ENCODE assay signal across 8 cellular contexts in the genomic region with DNA sequence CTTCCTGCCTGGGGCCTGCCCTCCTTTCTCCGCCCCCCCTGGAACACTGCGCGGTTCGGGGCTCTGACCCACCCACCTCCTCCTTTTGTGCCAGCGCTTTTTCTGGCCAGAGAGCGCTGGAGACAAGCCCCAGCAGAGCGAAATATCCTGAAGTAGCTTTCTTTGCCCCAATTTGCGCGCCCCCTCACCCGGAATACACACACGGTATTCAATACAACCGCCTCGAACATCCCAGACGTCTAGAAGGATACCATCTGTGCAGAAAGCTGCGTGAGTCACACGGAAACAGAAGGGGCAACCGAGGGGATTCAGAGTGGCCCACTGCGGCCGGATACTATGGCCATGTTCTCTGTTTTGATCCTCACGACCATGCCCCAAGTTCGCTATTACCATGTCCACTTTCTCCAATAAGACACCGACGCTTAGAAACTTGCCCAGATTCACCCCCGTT. TPM values are rescaled to one million over a fixed set of nuclear protein-coding genes. Genes with fewer than 3 reads are reported as not detected.
A peak's percentile ranks its signal among the peaks of the same experiment; 100 is the strongest.
DNase-seq lines count a peak whose midpoint lies in the region; ATAC-seq and TF ChIP-seq lines count a peak whose summit lies in the region.

No MANE protein-coding gene starts in this region.

- POLR2A ChIA-PET in BJ (lab: Charles Lee), result no interaction called here

- ATAC-seq in RWPE2 (ENCODE audit: low read depth) (no peak), HG02885 (IDR thresholded peaks at IDR 0.05; ENCODE audit: poor library complexity, unreplicated experiment) (no peak)

- H3K9me3 ChIP-seq in RWPE2 (ENCODE audit: severe bottlenecking), result no peaks in the 10 kb centered on the region
- H3K9me3 ChIP-seq in neuron (ENCODE audit: low read length), result no peaks in the 10 kb centered on the region

- CTCF ChIA-PET in BJ (lab: Yijun Ruan, JAX), result interaction anchor here (0.5 to 1.3 kb wide), 5 partner anchors 27 to 92 kb away, joined by 3 to 4 read pairs (median 3); no protein-coding TSS in a partner anchor

- DNase-seq in BJ (ENCODE audit: low read depth), result no peak
- no peak for DNase-seq in RWPE2 (ENCODE audit: low spot score)
- DNase-seq in fibroblast of pulmonary artery (ENCODE audit: low read depth), result peak; percentile 77
- no peak for DNase-seq in NK-92 treated with Interleukin-12 subunit alpha and Interleukin-12 subunit beta, amount 100 ng/mL, for 24 hours (lab: John Stamatoyannopoulos, UW)
- no peak for DNase-seq in middle frontal gyrus (ENCODE audit: extremely low spot score, low spot score)
- no peak for DNase-seq in G401 (ENCODE audit: low spot score)

- H3K36me3 ChIP-seq in BJ (ENCODE audit: control insufficient read depth, insufficient read depth, low read length) (no peaks in the 10 kb centered on the region; the same call in 1 of the 2 replicates), RWPE2 (ENCODE audit: low read depth) (no peaks in the 10 kb centered on the region), neuron (ENCODE audit: insufficient read depth, low read length) (no peaks in the 10 kb centered on the region)

- TF ChIP-seq CTCF in BJ (IDR thresholded peaks at IDR 0.05; ENCODE audit: insufficient read depth, low read depth, low read length), result no peak
- TF ChIP-seq CTCF in RWPE2 (IDR thresholded peaks at IDR 0.05; ENCODE audit: poor library complexity, severe bottlenecking), result no peak
- no peak for TF ChIP-seq CTCF in fibroblast of pulmonary artery (IDR thresholded peaks at IDR 0.05; ENCODE audit: low read length, missing control alignments)

- H2AFZ ChIP-seq in neuron (ENCODE audit: low read depth, low read length), result peak overlapping the region; percentile 73

- in situ Hi-C loops in G401 (cut with HindIII; ENCODE audit: low sequenced_read_pairs), result no loop called here

- H3K4me1 ChIP-seq in RWPE2 (ENCODE audit: insufficient read depth, poor library complexity, severe bottlenecking), result no peaks in the 10 kb centered on the region
- H3K4me1 ChIP-seq in neuron (ENCODE audit: insufficient read depth, low read length), result peaks cover 6% of the 10 kb centered on the region

- no peaks in the 10 kb centered on the region; the same call in 1 of the 2 replicates for H3K27me3 ChIP-seq in BJ (ENCODE audit: control insufficient read depth, insufficient read depth, low read length)
- no peaks in the 10 kb centered on the region for H3K27me3 ChIP-seq in RWPE2 (ENCODE audit: insufficient read depth, poor library complexity, severe bottlenecking)
- peaks cover 22% of the 10 kb centered on the region for H3K27me3 ChIP-seq in neuron (ENCODE audit: insufficient read depth, low read length)

- H3K4me3 ChIP-seq in BJ (ENCODE audit: low read depth, low read length) (peak overlapping the region; percentile 63), RWPE2 (ENCODE audit: severe bottlenecking) (peak overlapping the region; percentile 36), fibroblast of pulmonary artery (replicated peaks; ENCODE audit: low read depth, low read length) (peak overlapping the region; percentile 85), neuron (ENCODE audit: low read length) (peak overlapping the region; percentile 47)

- no peak overlapping the region for H3K27ac ChIP-seq in RWPE2 (ENCODE audit: poor library complexity, severe bottlenecking)

RNA-seq across cellular contexts. Expression of gene SRPX, which starts 0.3 kb away (rescaled TPM):
- polyA plus RNA-seq in BJ (2011; rRNA removed), result 44.9 and 48.2 TPM in 2 replicates
- 23.6 and 25.9 TPM in 2 replicates for polyA minus RNA-seq in BJ (2011; rRNA and poly(A)+ RNA removed)
- total RNA-seq in G401 (2014; rRNA removed; shearing (Covaris generic)), result not detected in 2 replicates
